Comparison of ENCODE assay signal across 9 cellular contexts in genomic region chr12:51593539-51593938, GRCh38. TPM values are rescaled to one million over a fixed set of nuclear protein-coding genes. Genes with fewer than 3 reads are reported as not detected.
DNase-seq lines count a peak whose midpoint lies in the region; ATAC-seq, FAIRE-seq and TF ChIP-seq lines count a peak whose summit lies in the region.
"Had no signal": no experiment of that assay in that cellular context is flagged by ENCODE, and none has a peak within 500 bp of the region (broad histone marks: within the 10 kb centered on the region; RNA-seq: fewer than 3 reads in every experiment).

No MANE protein-coding gene starts in this region.

- peaks cover 70% of the 10 kb centered on the region for H3K27me3 Mint-ChIP-seq in CD4-positive, alpha-beta T cell
- peaks cover 7% of the 10 kb centered on the region for H3K27me3 Mint-ChIP-seq in astrocyte (ENCODE audit: low read depth, unreplicated experiment)

- H2AFZ ChIP-seq in astrocyte (ENCODE audit: low read depth, low read length): no peak overlapping the region

- H3K4me1 Mint-ChIP-seq in CD4-positive, alpha-beta T cell (ENCODE audit: low read depth): peaks cover 23% of the 10 kb centered on the region
- peaks cover 3% of the 10 kb centered on the region for H3K4me1 Mint-ChIP-seq in astrocyte (ENCODE audit: low read depth, unreplicated experiment)

- POLR2A ChIA-PET in CD4-positive, alpha-beta T cell (lab: Charles Lee): no interaction called here

- H3K4me2 ChIP-seq in astrocyte (ENCODE audit: low read length): no peak overlapping the region

- H3K9me3 ChIP-seq in CD4-positive, alpha-beta T cell (ENCODE audit: control insufficient read depth, low read length): no peaks in the 10 kb centered on the region
- no peaks in the 10 kb centered on the region for H3K9me3 ChIP-seq in astrocyte (ENCODE audit: insufficient read depth, low read depth, low read length)

- TF ChIP-seq CTCF in CD4-positive, alpha-beta T cell (IDR thresholded peaks at IDR 0.05): no peak
- no peak for TF ChIP-seq CTCF in astrocyte (IDR thresholded peaks at IDR 0.05; ENCODE audit: insufficient read depth, low read depth, low read length)

- DNase-seq in CD4-positive, alpha-beta T cell: peak in 4 of 10 experiments; percentile 6 to 8 (median 7)
- DNase-seq in LHCN-M2 (ENCODE audit: low read depth): peak; percentile 65
- peak; percentile 55 for DNase-seq in astrocyte (ENCODE audit: low read depth)
- peak; percentile 22 for DNase-seq in medulla oblongata (ENCODE audit: extremely low spot score)
- DNase-seq in DMS153 treated with DMSO at 0.1 percent for 48 hours (lab: John Stamatoyannopoulos, UW; ENCODE audit: unreplicated experiment): no peak
- DNase-seq in HPDE6-E6E7 (ENCODE audit: extremely low spot score): no peak
- no peak for DNase-seq in SK-N-DZ (ENCODE audit: low spot score)

- H3K27ac ChIP-seq in CD4-positive, alpha-beta T cell (ENCODE audit: low read depth, low read length): no peak overlapping the region
- H3K27ac ChIP-seq in astrocyte (ENCODE audit: low read depth, low read length): no peak overlapping the region

- peaks cover 47% of the 10 kb centered on the region for H3K79me2 ChIP-seq in astrocyte (ENCODE audit: insufficient read depth, low read length)

- no peak overlapping the region for H3K9ac ChIP-seq in astrocyte (ENCODE audit: low read length)

- no peaks in the 10 kb centered on the region for H3K36me3 Mint-ChIP-seq in CD4-positive, alpha-beta T cell (ENCODE audit: low read depth)
- H3K36me3 Mint-ChIP-seq in astrocyte (ENCODE audit: low read depth, unreplicated experiment): no peaks in the 10 kb centered on the region
- H3K36me3 Mint-ChIP-seq: activated naive CD8-positive, alpha-beta T cell had no signal

- FAIRE-seq in astrocyte (lab: Jason Lieb, UNC): peak; percentile 37

- peaks cover 3% of the 10 kb centered on the region for H3K4me1 ChIP-seq in astrocyte (ENCODE audit: insufficient read depth, low read length)

- H3K4me3 Mint-ChIP-seq in CD4-positive, alpha-beta T cell: peak overlapping the region; percentile 8
- no peak overlapping the region for H3K4me3 Mint-ChIP-seq in astrocyte (ENCODE audit: unreplicated experiment)

- H3K27me3 ChIP-seq in CD4-positive, alpha-beta T cell (ENCODE audit: control insufficient read depth, insufficient read depth, low read length): peaks cover 44% of the 10 kb centered on the region
- H3K27me3 ChIP-seq in astrocyte (ENCODE audit: insufficient read depth, low read length): no peaks in the 10 kb centered on the region

- intact Hi-C loops in CD4-positive, alpha-beta T cell (cut with DNase I, micrococcal nuclease): loop anchor here in 1 of 2 experiments (5.0 kb wide), 1 partner anchor 359 kb away; the partner anchor contains the start of gene ACVR1B

- no peaks in the 10 kb centered on the region for H3K9me3 Mint-ChIP-seq in CD4-positive, alpha-beta T cell
- H3K9me3 Mint-ChIP-seq in astrocyte (ENCODE audit: unreplicated experiment): no peaks in the 10 kb centered on the region

- H3K36me3 ChIP-seq in astrocyte (ENCODE audit: insufficient read depth, low read length): no peaks in the 10 kb centered on the region

- peaks cover 59% of the 10 kb centered on the region for H4K20me1 ChIP-seq in astrocyte (ENCODE audit: insufficient read depth, low read length)

- no peak overlapping the region for H3K4me3 ChIP-seq in astrocyte (ENCODE audit: insufficient read depth, low read depth, low read length)

- CTCF ChIA-PET in CD4-positive, alpha-beta T cell (lab: Charles Lee): interaction anchor here (1.3 kb wide), 1 partner anchor 121 kb away, joined by 3 read pairs; no protein-coding TSS in a partner anchor

- H3K27ac Mint-ChIP-seq in CD4-positive, alpha-beta T cell: no peak overlapping the region
- H3K27ac Mint-ChIP-seq in astrocyte (ENCODE audit: unreplicated experiment): no peak overlapping the region
- H3K27ac Mint-ChIP-seq: activated naive CD8-positive, alpha-beta T cell had no signal

- ATAC-seq in CD4-positive, alpha-beta T cell (ENCODE audit: poor library complexity): no peak
- ATAC-seq in HG03175 (IDR thresholded peaks at IDR 0.05; ENCODE audit: unreplicated experiment): no peak

RNA-seq across cellular contexts. Expression of gene SCN8A, which starts 2.5 kb away (rescaled TPM):
- total RNA-seq in CD4-positive, alpha-beta T cell: under 1 TPM; 0.14 to 0.36 TPM
- total RNA-seq in LHCN-M2 (2014; rRNA removed) (7.2 and 7.4 TPM in 2 replicates), astrocyte (6.5 and 6.9 TPM in 2 replicates)
- 4.8 TPM for polyA plus RNA-seq in LHCN-M2 (2012)
- polyA plus RNA-seq in SK-N-DZ (2014; cell fraction: cytosol; rRNA removed): 4.4 and 12.7 TPM in 2 replicates
- 11.9 and 18.7 TPM in 2 replicates for polyA plus RNA-seq in SK-N-DZ (2014; cell fraction: nucleus; rRNA removed)

Comparison
In these comparisons a context has a peak if more than half of its experiments do, and no peak if none do; other contexts are left out.
1. DNase-seq: peak in LHCN-M2 (single experiment), astrocyte (single experiment) and medulla oblongata (single experiment); none in DMS153 treated with DMSO at 0.1 percent for 48 hours (single experiment), HPDE6-E6E7 (single experiment) and SK-N-DZ (single experiment).